Comparison of ENCODE assay signal across 20 cellular contexts in the genomic region with DNA sequence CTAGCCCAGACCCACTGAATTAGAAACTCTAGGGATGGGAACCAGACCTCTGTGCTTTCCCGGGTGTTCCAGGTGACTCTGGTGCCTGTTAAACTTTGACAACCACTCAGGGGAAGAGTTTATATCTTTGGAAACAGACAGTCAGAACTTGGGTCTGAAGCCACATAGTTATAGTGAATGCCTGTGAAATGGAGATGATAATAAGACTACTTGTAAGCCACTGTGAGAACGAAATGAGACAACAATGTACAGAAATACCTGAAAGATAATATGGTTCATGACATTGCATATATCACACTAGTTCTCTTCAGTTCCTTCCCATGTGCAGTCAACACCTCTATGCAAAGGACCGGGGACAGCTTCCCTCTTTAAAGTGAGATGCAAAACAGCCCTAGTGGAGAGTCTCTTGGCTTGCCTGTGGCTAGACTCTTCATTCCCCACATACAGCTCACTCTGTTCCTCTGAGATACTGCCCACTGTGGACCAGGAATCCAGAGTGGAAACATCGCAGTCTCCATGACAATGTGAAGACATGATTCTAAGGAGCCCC.
DNase-seq lines count a peak whose midpoint lies in the region; ATAC-seq and TF ChIP-seq lines count a peak whose summit lies in the region.
"Had no signal": no experiment of that assay in that cellular context is flagged by ENCODE, and none has a peak within 500 bp of the region (broad histone marks: within the 10 kb centered on the region; RNA-seq: fewer than 3 reads in every experiment).

No MANE protein-coding gene starts in this region.

- no peak for TF ChIP-seq EP300 in SK-N-SH (IDR thresholded peaks at IDR 0.05; ENCODE audit: borderline replicate concordance in 1 of 2, low read depth in 1 of 2, low read length in 1 of 2)

- no peak for TF ChIP-seq CTCF in brain (conservative IDR thresholded peaks at IDR 0.05)
- no peak for TF ChIP-seq CTCF in SK-N-SH (IDR thresholded peaks at IDR 0.05)

- no peaks in the 10 kb centered on the region for H3K9me2 ChIP-seq in SK-N-SH

- no peak overlapping the region for H2AFZ ChIP-seq in SK-N-SH (ENCODE audit: low read depth)

- H3K9me3 Mint-ChIP-seq in brain, result no peaks in the 10 kb centered on the region
- H3K9me3 Mint-ChIP-seq: CD4-positive, alpha-beta T cell had no signal

- peak overlapping the region in 3 of 5 experiments; percentile 17 to 38 (median 33) for H3K27ac Mint-ChIP-seq in brain
- H3K27ac Mint-ChIP-seq: B cell; CD4-positive, alpha-beta T cell; CD8-positive, alpha-beta T cell had no signal

- H3K4me3 ChIP-seq in SK-N-SH (ENCODE audit: low read depth in 2 of 2, low read length in 1 of 2), result no peak overlapping the region
- H3K4me3 ChIP-seq: A549; BLaER1 treated with 17β-estradiol and CSF1 and Interleukin-3, amounts not matched to agents 10 nM and 100 nM had no signal

- H3K27me3 Mint-ChIP-seq in brain, result no peaks in the 10 kb centered on the region
- H3K27me3 Mint-ChIP-seq: CD4-positive, alpha-beta T cell had no signal

- H3K9ac ChIP-seq in SK-N-SH, result no peak overlapping the region
- H3K9ac ChIP-seq: BLaER1 treated with 17β-estradiol and CSF1 and Interleukin-3, amounts not matched to agents 10 nM and 100 nM had no signal

- no peaks in the 10 kb centered on the region for H4K20me1 ChIP-seq in SK-N-SH (ENCODE audit: insufficient read depth)
- H4K20me1 ChIP-seq: BLaER1 treated with 17β-estradiol and CSF1 and Interleukin-3, amounts not matched to agents 10 nM and 100 nM had no signal

- no peaks in the 10 kb centered on the region for H3K9me3 ChIP-seq in SK-N-SH
- H3K9me3 ChIP-seq: A549; BLaER1 treated with 17β-estradiol and CSF1 and Interleukin-3, amounts not matched to agents 10 nM and 100 nM; Caco-2 had no signal

- peaks cover 48% of the 10 kb centered on the region for H3K36me3 Mint-ChIP-seq in brain
- H3K36me3 Mint-ChIP-seq: CD8-positive, alpha-beta T cell had no signal

- TF ChIP-seq RAD21 in SK-N-SH (IDR thresholded peaks at IDR 0.05; ENCODE audit: low read length), result no peak

- H3K4me2 ChIP-seq in SK-N-SH, result no peak overlapping the region
- H3K4me2 ChIP-seq: A549; BLaER1 treated with 17β-estradiol and CSF1 and Interleukin-3, amounts not matched to agents 10 nM and 100 nM had no signal

- DNase-seq in NCI-H526 (lab: John Stamatoyannopoulos, UW) (peak; percentile 82 to 94), OCI-M1 (lab: John Stamatoyannopoulos, UW) (peak; percentile 14), GM19240 (ENCODE audit: insufficient read length, low spot score) (no peak), SK-N-SH (no peak)
- DNase-seq: AML-193; Caco-2; Calu3; CD4-positive, alpha-beta T cell; CD8-positive, alpha-beta T cell; DMS79 treated with DMSO at 0.1 percent for 48 hours; GF-D8 had no signal

- no peak overlapping the region for H3K4me3 Mint-ChIP-seq in brain
- H3K4me3 Mint-ChIP-seq: B cell; CD4-positive, alpha-beta T cell; CD8-positive, alpha-beta T cell had no signal

- peaks cover 9% of the 10 kb centered on the region for H3K4me1 Mint-ChIP-seq in brain
- H3K4me1 Mint-ChIP-seq: B cell had no signal

- no peaks in the 10 kb centered on the region for H3F3A ChIP-seq in SK-N-SH (replicated peaks; ENCODE audit: insufficient read depth)

- no peaks in the 10 kb centered on the region for H3K27me3 ChIP-seq in SK-N-SH (ENCODE audit: insufficient read depth)
- H3K27me3 ChIP-seq: BLaER1 treated with 17β-estradiol and CSF1 and Interleukin-3, amounts not matched to agents 10 nM and 100 nM had no signal

- 32% methylated on average over 4 of the region's 4 CpGs for WGBS in SK-N-SH (ENCODE audit: low lambda C conversion rate)

- H3K4me1 ChIP-seq in SK-N-SH (ENCODE audit: control insufficient read depth in 1 of 2, insufficient read depth in 2 of 2, low read depth in 1 of 2, low read length in 1 of 2), result peaks cover 0 to 4% of the 10 kb centered on the region in 2 experiments; a peak in 1 of 4 replicates
- H3K4me1 ChIP-seq: A549; BLaER1 treated with 17β-estradiol and CSF1 and Interleukin-3, amounts not matched to agents 10 nM and 100 nM; Caco-2 had no signal

- POLR2A ChIA-PET in SK-N-SH (lab: Yijun Ruan, JAX), result no interaction called here

- CTCF ChIA-PET in SK-N-SH (lab: Yijun Ruan, JAX), result no interaction called here

- no peaks in the 10 kb centered on the region for H3K36me3 ChIP-seq in SK-N-SH (replicated peaks in 1 of 2; ENCODE audit: control insufficient read depth in 1 of 2, insufficient read depth in 2 of 2, low read length in 1 of 2)
- H3K36me3 ChIP-seq: BLaER1 treated with 17β-estradiol and CSF1 and Interleukin-3, amounts not matched to agents 10 nM and 100 nM had no signal

- H3K27ac ChIP-seq in SK-N-SH (ENCODE audit: low read depth in 2 of 2, low read length in 1 of 2), result no peak overlapping the region
- H3K27ac ChIP-seq: 22Rv1; A549; BLaER1 treated with 17β-estradiol and CSF1 and Interleukin-3, amounts not matched to agents 10 nM and 100 nM; C4-2B had no signal

- ATAC-seq in GM18867 (IDR thresholded peaks at IDR 0.05; ENCODE audit: unreplicated experiment) (peak; percentile 48), esophagus mucosa (no peak), GM18520 (IDR thresholded peaks at IDR 0.05; ENCODE audit: unreplicated experiment) (no peak)
- ATAC-seq: A549; CD8-positive, alpha-beta T cell had no signal

- no peaks in the 10 kb centered on the region for H3K79me2 ChIP-seq in SK-N-SH (ENCODE audit: insufficient read depth)

TF ChIP-seq in SK-N-SH, 30 proteins besides CTCF, POLR2A, EP300 and RAD21:
- TF ChIP-seq, protein P1, sequence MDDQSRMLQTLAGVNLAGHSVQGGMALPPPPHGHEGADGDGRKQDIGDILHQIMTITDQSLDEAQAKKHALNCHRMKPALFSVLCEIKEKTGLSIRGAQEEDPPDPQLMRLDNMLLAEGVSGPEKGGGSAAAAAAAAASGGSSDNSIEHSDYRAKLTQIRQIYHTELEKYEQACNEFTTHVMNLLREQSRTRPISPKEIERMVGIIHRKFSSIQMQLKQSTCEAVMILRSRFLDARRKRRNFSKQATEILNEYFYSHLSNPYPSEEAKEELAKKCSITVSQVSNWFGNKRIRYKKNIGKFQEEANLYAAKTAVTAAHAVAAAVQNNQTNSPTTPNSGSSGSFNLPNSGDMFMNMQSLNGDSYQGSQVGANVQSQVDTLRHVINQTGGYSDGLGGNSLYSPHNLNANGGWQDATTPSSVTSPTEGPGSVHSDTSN (IDR thresholded peaks at IDR 0.05), result no peak

Comparison
In these comparisons a context has a peak if more than half of its experiments do, and no peak if none do; other contexts are left out.
1. DNase-seq: peak in NCI-H526 (2 of 2) and OCI-M1 (single experiment); none in GM19240 (single experiment) and SK-N-SH (single experiment).